Comparison of ENCODE assay signal across 1 cellular context in genomic region chr12:133130038-133130807, GRCh38.
TF ChIP-seq lines count a peak whose summit lies in the region.

ZNF10 (plus strand) TSS chr12:133130627; CDS start chr12:133144493, 13,866 bp downstream.
ZNF891 (minus strand) TSS chr12:133130274; CDS start chr12:133121918, 8,356 bp downstream.

TF ChIP-seq in GM12878, 131 proteins besides CTCF, POLR2A, EP300 and RAD21 (continued from another document and continues in another):
- TF ChIP-seq ELK1 (IDR thresholded peaks at IDR 0.05; ENCODE audit: low read depth, low read length) = no peak
- TF ChIP-seq CREB1 (IDR thresholded peaks at IDR 0.05; ENCODE audit: low read depth) = peak; percentile 94
- TF ChIP-seq SMC3 (IDR thresholded peaks at IDR 0.05; ENCODE audit: borderline replicate concordance, low read length) = no peak
- no peak for TF ChIP-seq NFYA (IDR thresholded peaks at IDR 0.05; ENCODE audit: borderline replicate concordance, low read depth, low read length)
- no peak for TF ChIP-seq ZNF217 (IDR thresholded peaks at IDR 0.05)
- TF ChIP-seq NRF1 (conservative IDR thresholded peaks at IDR 0.05; ENCODE audit: low read depth, low read length) = peak; percentile 35; the same call in 1 of the 2 replicates
- no peak for TF ChIP-seq CUX1 (IDR thresholded peaks at IDR 0.05; ENCODE audit: insufficient replicate concordance, low read depth, low read length)
- TF ChIP-seq RCOR1 (conservative IDR thresholded peaks at IDR 0.05; ENCODE audit: low read depth, low read length) = no peak
- TF ChIP-seq ZNF207 (IDR thresholded peaks at IDR 0.05; ENCODE audit: borderline replicate concordance) = peak; percentile 53; the same call in 1 of the 2 replicates
- TF ChIP-seq BACH1 (IDR thresholded peaks at IDR 0.05; ENCODE audit: borderline replicate concordance) = peak; percentile 79; the same call in 1 of the 2 replicates
- TF ChIP-seq MAX (IDR thresholded peaks at IDR 0.05; ENCODE audit: low read depth, low read length) = peak; percentile 56; the same call in 1 of the 2 replicates
- TF ChIP-seq SMAD1 (IDR thresholded peaks at IDR 0.05; ENCODE audit: low read depth, partially characterized antibody) = no peak
- TF ChIP-seq ZNF622 (IDR thresholded peaks at IDR 0.05) = no peak
- no peak for TF ChIP-seq SMAD5 (IDR thresholded peaks at IDR 0.05; ENCODE audit: low read depth)
- no peak for TF ChIP-seq CBX3 (IDR thresholded peaks at IDR 0.05; ENCODE audit: borderline replicate concordance, low read depth)
- TF ChIP-seq MYC (IDR thresholded peaks at IDR 0.05; ENCODE audit: insufficient read depth, insufficient read length, insufficient replicate concordance, low read length, severe bottlenecking) = no peak
- TF ChIP-seq ZNF274 (IDR thresholded peaks at IDR 0.05; ENCODE audit: insufficient read depth, insufficient read length) = no peak
- TF ChIP-seq TCF7 (IDR thresholded peaks at IDR 0.05; ENCODE audit: borderline replicate concordance) = no peak
- TF ChIP-seq ZNF687 (IDR thresholded peaks at IDR 0.05) = no peak
- no peak for TF ChIP-seq CHD1 (IDR thresholded peaks at IDR 0.05; ENCODE audit: low read depth, low read length)
- TF ChIP-seq PBX3 (IDR thresholded peaks at IDR 0.05; ENCODE audit: insufficient replicate concordance, low read depth, low read length) = peak; percentile 1
- 0 out of 2 replicates have a peak, but pooled peaks have one; percentile 9 for TF ChIP-seq TCF3 (IDR thresholded peaks at IDR 0.05; ENCODE audit: borderline replicate concordance, insufficient read depth, low read depth, low read length)
- no peak for TF ChIP-seq SUPT20H (IDR thresholded peaks at IDR 0.05; ENCODE audit: borderline replicate concordance, control insufficient read depth, low read depth, low read length)
- TF ChIP-seq SIX5 (IDR thresholded peaks at IDR 0.05; ENCODE audit: low read depth, low read length, severe bottlenecking) = peak; percentile 86
- TF ChIP-seq ESRRA (IDR thresholded peaks at IDR 0.05; ENCODE audit: low read length) = 0 out of 2 replicates have a peak, but pooled peaks have one; percentile 45
- no peak for TF ChIP-seq MEF2B (IDR thresholded peaks at IDR 0.05; ENCODE audit: partially characterized antibody, poor library complexity, severe bottlenecking)
- no peak for TF ChIP-seq IRF4 (IDR thresholded peaks at IDR 0.05; ENCODE audit: low read depth, low read length)
- TF ChIP-seq EED (IDR thresholded peaks at IDR 0.05; ENCODE audit: low read depth) = no peak
- no peak for TF ChIP-seq PAX8 (IDR thresholded peaks at IDR 0.05)
- TF ChIP-seq CHD2 (IDR thresholded peaks at IDR 0.05; ENCODE audit: borderline replicate concordance, low read depth, low read length) = peak; percentile 62
- TF ChIP-seq SIN3A (IDR thresholded peaks at IDR 0.05; ENCODE audit: low read depth, low read length) = no peak; the same call in none of the 2 replicates
- no peak for TF ChIP-seq EZH2 (IDR thresholded peaks at IDR 0.05; ENCODE audit: borderline replicate concordance, control insufficient read depth, low read depth, low read length)
- no peak for TF ChIP-seq E2F8 (IDR thresholded peaks at IDR 0.05; ENCODE audit: low read depth, partially characterized antibody)
- TF ChIP-seq SPI1 (IDR thresholded peaks at IDR 0.05; ENCODE audit: borderline replicate concordance, insufficient read depth, low read depth, low read length) = no peak
- TF ChIP-seq RELA (IDR thresholded peaks at IDR 0.05; ENCODE audit: borderline replicate concordance, partially characterized antibody) = peak; percentile 16
- no peak for TF ChIP-seq PRDM15 (CRISPR knock-in tag; IDR thresholded peaks at IDR 0.05)
- TF ChIP-seq FOXM1 (IDR thresholded peaks at IDR 0.05; ENCODE audit: low read depth, low read length) = no peak
- no peak for TF ChIP-seq KAT2A (conservative IDR thresholded peaks at IDR 0.05; ENCODE audit: control insufficient read depth, low read depth, low read length)
- peak; percentile 38; the same call in 1 of the 2 replicates for TF ChIP-seq PML (IDR thresholded peaks at IDR 0.05; ENCODE audit: low read length)
- peak; percentile 63; the same call in 1 of the 2 replicates for TF ChIP-seq TARDBP (IDR thresholded peaks at IDR 0.05; ENCODE audit: borderline replicate concordance)
- TF ChIP-seq KLF5 (IDR thresholded peaks at IDR 0.05; ENCODE audit: partially characterized antibody) = no peak
- no peak for TF ChIP-seq CBFB (IDR thresholded peaks at IDR 0.05; ENCODE audit: low read depth)
- TF ChIP-seq IKZF1 (conservative IDR thresholded peaks at IDR 0.05) = peak; percentile 92
- TF ChIP-seq STAT1 (conservative IDR thresholded peaks at IDR 0.05) = no peak
- TF ChIP-seq NBN (IDR thresholded peaks at IDR 0.05) = 0 out of 2 replicates have a peak, but pooled peaks have one; percentile 27
